ENCODE assay signal across 1 cellular context in genomic region chr17:1829579-1830257, GRCh38.
TF ChIP-seq lines count a peak whose summit lies in the region.

TSS of gene RPA1 (plus strand) at chr17:1830005. CDS start at chr17:1830094, 89 bp downstream.
TSS of gene SMYD4 (minus strand) at chr17:1829902. CDS start at chr17:1827994, 1,908 bp downstream.

TF ChIP-seq in H1, 55 proteins besides CTCF, POLR2A, EP300 and RAD21:
- peak; percentile 74; the same call in 1 of the 2 replicates for TF ChIP-seq ATF3 (IDR thresholded peaks at IDR 0.05; ENCODE audit: insufficient read depth, low read depth, low read length)
- peak; percentile 80 for TF ChIP-seq PHF8 (conservative IDR thresholded peaks at IDR 0.05; ENCODE audit: low read depth, low read length)
- TF ChIP-seq SUZ12 (IDR thresholded peaks at IDR 0.05; ENCODE audit: low read length), result no peak
- TF ChIP-seq KDM1A (IDR thresholded peaks at IDR 0.05; ENCODE audit: borderline replicate concordance, low read length), result 0 out of 2 replicates have a peak, but pooled peaks have one; percentile 23
- TF ChIP-seq TAF1 (IDR thresholded peaks at IDR 0.05; ENCODE audit: low read depth, low read length), result peak; percentile 72; the same call in 1 of the 2 replicates
- TF ChIP-seq HDAC2 (IDR thresholded peaks at IDR 0.05; ENCODE audit: borderline replicate concordance in 1 of 2, low read depth in 2 of 2, low read length in 2 of 2), result peak in 1 of 2 experiments; percentile 61; a peak in 1 of 4 replicates
- peak; percentile 39; the same call in 1 of the 2 replicates for TF ChIP-seq POLR2AphosphoS5 (IDR thresholded peaks at IDR 0.05; ENCODE audit: low read depth, low read length)
- no peak for TF ChIP-seq BCL11A (IDR thresholded peaks at IDR 0.05; ENCODE audit: low read depth in 2 of 2, low read length in 2 of 2)
- peak; percentile 94 for TF ChIP-seq USF2 (IDR thresholded peaks at IDR 0.05; ENCODE audit: low read length)
- TF ChIP-seq ASH2L (IDR thresholded peaks at IDR 0.05; ENCODE audit: low read length), result peak; percentile 62
- no peak for TF ChIP-seq GTF2F1 (IDR thresholded peaks at IDR 0.05; ENCODE audit: borderline replicate concordance, low read depth, low read length)
- peak; percentile 60; the same call in 1 of the 2 replicates for TF ChIP-seq MAX (IDR thresholded peaks at IDR 0.05)
- TF ChIP-seq SIN3A (conservative IDR thresholded peaks at IDR 0.05 in 1 of 2, IDR thresholded peaks at IDR 0.05 in 1 of 2; ENCODE audit: low read depth in 1 of 2, low read length in 2 of 2), result peak in 1 of 2 experiments; percentile 67; a peak in 2 of 4 replicates
- TF ChIP-seq RBBP5 (IDR thresholded peaks at IDR 0.05; ENCODE audit: borderline replicate concordance, low read depth, low read length), result peak; percentile 73; the same call in 1 of the 2 replicates
- no peak for TF ChIP-seq GABPA (IDR thresholded peaks at IDR 0.05; ENCODE audit: borderline replicate concordance, insufficient read depth, low read length)
- peak; percentile 98 for TF ChIP-seq KDM4A (IDR thresholded peaks at IDR 0.05; ENCODE audit: low read depth, low read length, severe bottlenecking)
- peak; percentile 27; the same call in 1 of the 2 replicates for TF ChIP-seq NRF1 (IDR thresholded peaks at IDR 0.05; ENCODE audit: low read depth, low read length)
- peak; percentile 40; the same call in 1 of the 2 replicates for TF ChIP-seq TBP (IDR thresholded peaks at IDR 0.05; ENCODE audit: low read depth, low read length)
- TF ChIP-seq EGR1 (IDR thresholded peaks at IDR 0.05; ENCODE audit: borderline replicate concordance, low read depth, low read length), result no peak
TF ChIP-seq in H1: peak in this region for 14.
